ENCODE assay signal across 1 cellular context in genomic region chr6:5723905-5724691, GRCh38.
TF ChIP-seq lines count a peak whose summit lies in the region.

No MANE protein-coding gene starts in this region.

TF ChIP-seq in GM12878, 131 proteins besides CTCF, POLR2A, EP300 and RAD21 (continued from another document):
- TF ChIP-seq CUX1 (IDR thresholded peaks at IDR 0.05; ENCODE audit: insufficient replicate concordance, low read depth, low read length) = no peak
- TF ChIP-seq TBL1XR1 (IDR thresholded peaks at IDR 0.05; ENCODE audit: low read depth, low read length) = peak; percentile 33; the same call in 1 of the 2 replicates
- TF ChIP-seq PAX8 (IDR thresholded peaks at IDR 0.05) = no peak
- no peak for TF ChIP-seq NFYA (IDR thresholded peaks at IDR 0.05; ENCODE audit: borderline replicate concordance, low read depth, low read length)
- TF ChIP-seq MTA3 (IDR thresholded peaks at IDR 0.05; ENCODE audit: borderline replicate concordance, low read length) = peak; percentile 83; the same call in 1 of the 2 replicates
- peak; percentile 72 for TF ChIP-seq MEF2B (IDR thresholded peaks at IDR 0.05; ENCODE audit: partially characterized antibody, poor library complexity, severe bottlenecking)
- no peak for TF ChIP-seq RAD51 (IDR thresholded peaks at IDR 0.05)
- no peak for TF ChIP-seq NRF1 (conservative IDR thresholded peaks at IDR 0.05; ENCODE audit: low read depth, low read length)
- TF ChIP-seq TCF3 (IDR thresholded peaks at IDR 0.05; ENCODE audit: borderline replicate concordance, insufficient read depth, low read depth, low read length) = peak; percentile 64; the same call in 1 of the 2 replicates
- TF ChIP-seq RELA (IDR thresholded peaks at IDR 0.05; ENCODE audit: borderline replicate concordance, partially characterized antibody) = peak; percentile 61
